ENCODE assay signal across 21 cellular contexts in genomic region chr12:116043673-116044072, GRCh38.
"Had no signal": no experiment of that assay in that cellular context is flagged by ENCODE, and none has a peak within 500 bp of the region (broad histone marks: within the 10 kb centered on the region; RNA-seq: fewer than 3 reads in every experiment).

No MANE protein-coding gene starts in this region.

- H3K4me1 ChIP-seq: colonic mucosa had no signal

- H3K4me3 ChIP-seq: colonic mucosa, left lung, mucosa of descending colon had no signal

- H3K9me3 ChIP-seq: colonic mucosa, left lung, mucosa of descending colon, neutrophil had no signal

- H3K27me3 Mint-ChIP-seq: activated CD4-positive, alpha-beta memory T cell treated with anti-CD3 and anti-CD28 coated beads, Interleukin-2, amount 10 ng/mL, durations not matched to agents 7 days and 5 days; memory B cell; naive thymus-derived CD4-positive, alpha-beta T cell; stimulated activated memory B cell treated with anti-CD40 and anti-IgM and Interleukin-4, amounts not matched to agents 10 μg/mL and 1 μg/mL and 100 μg/mL, for 72 hours had no signal

- H3K4me1 Mint-ChIP-seq: activated CD4-positive, alpha-beta memory T cell treated with anti-CD3 and anti-CD28 coated beads, Interleukin-2, amount 10 ng/mL, durations not matched to agents 7 days and 5 days had no signal

- H3K27ac Mint-ChIP-seq: activated CD4-positive, alpha-beta memory T cell treated with anti-CD3 and anti-CD28 coated beads, Interleukin-2, amount 10 ng/mL, durations not matched to agents 7 days and 5 days; memory B cell; naive thymus-derived CD4-positive, alpha-beta T cell; stimulated activated memory B cell treated with anti-CD40 and anti-IgM and Interleukin-4, amounts not matched to agents 10 μg/mL and 1 μg/mL and 100 μg/mL, for 72 hours; WTC11 had no signal

- FAIRE-seq: kidney had no signal

- H3K27me3 ChIP-seq: colonic mucosa, left lung, neutrophil had no signal

- H3K36me3 ChIP-seq: left lung, neutrophil had no signal

- H3K27ac ChIP-seq: colonic mucosa, left lung, neutrophil had no signal

- ATAC-seq: activated T-cell treated with anti-CD3 and anti-CD28 coated beads, Interleukin-2, amount 50 U/mL, for 4 hours; naive thymus-derived CD4-positive, alpha-beta T cell; stimulated activated memory B cell treated with anti-CD40 and anti-IgM and Interleukin-4, amounts not matched to agents 10 μg/mL and 1 μg/mL and 100 μg/mL, for 72 hours; WTC11 had no signal

- DNase-seq: activated CD4-positive, alpha-beta memory T cell treated with anti-CD3 and anti-CD28 coated beads, Interleukin-2, amount 10 ng/mL, durations not matched to agents 7 days and 5 days; activated CD4-positive, alpha-beta T cell treated with anti-CD3 and anti-CD28 coated beads for 4 hours; activated effector memory CD4-positive, alpha-beta T cell treated with Interleukin-2 at 50 U/mL for 16 hours; activated naive CD4-positive, alpha-beta T cell treated with anti-CD3 and anti-CD28 coated beads, Interleukin-2, amount 50 U/mL, for 16 hours; activated T-cell treated with anti-CD3 and anti-CD28 coated beads, Interleukin-2, amount 50 U/mL, for 4 hours; caudate nucleus; colonic mucosa; effector CD4-positive, alpha-beta T cell; foreskin fibroblast; hypothalamus; kidney; left lung; mucosa of descending colon; naive thymus-derived CD4-positive, alpha-beta T cell; posterior cingulate gyrus; retina; stimulated activated CD4-positive, alpha-beta T cell treated with anti-CD3 and anti-CD28 coated beads, Interleukin-2, amount 100 ng/mL, for 48 hours had no signal

- H3K9me3 Mint-ChIP-seq: activated CD4-positive, alpha-beta memory T cell treated with anti-CD3 and anti-CD28 coated beads, Interleukin-2, amount 10 ng/mL, durations not matched to agents 7 days and 5 days; activated T-cell treated with anti-CD3 and anti-CD28 coated beads, Interleukin-2, amount 50 U/mL, for 4 hours; memory B cell; stimulated activated memory B cell treated with anti-CD40 and anti-IgM and Interleukin-4, amounts not matched to agents 10 μg/mL and 1 μg/mL and 100 μg/mL, for 72 hours; WTC11 had no signal

- H3K36me3 Mint-ChIP-seq: WTC11 had no signal

- H3K4me3 Mint-ChIP-seq: activated CD4-positive, alpha-beta memory T cell treated with anti-CD3 and anti-CD28 coated beads, Interleukin-2, amount 10 ng/mL, durations not matched to agents 7 days and 5 days; activated T-cell treated with anti-CD3 and anti-CD28 coated beads, Interleukin-2, amount 50 U/mL, for 4 hours; memory B cell; naive thymus-derived CD4-positive, alpha-beta T cell; stimulated activated memory B cell treated with anti-CD40 and anti-IgM and Interleukin-4, amounts not matched to agents 10 μg/mL and 1 μg/mL and 100 μg/mL, for 72 hours; WTC11 had no signal
